ENCODE assay signal across 9 cellular contexts in genomic region chr22:35883028-35883620, GRCh38.
DNase-seq lines count a peak whose midpoint lies in the region.
"Had no signal": no experiment of that assay in that cellular context is flagged by ENCODE, and none has a peak within 500 bp of the region (broad histone marks: within the 10 kb centered on the region; RNA-seq: fewer than 3 reads in every experiment).

No MANE protein-coding gene starts in this region.

- in situ Hi-C loops in ACHN (cut with HindIII; ENCODE audit: low pct_ligation_motif_present, low pct_unique_long_range_greater_than_20kb, low sequenced_read_pairs), result no loop called here

- no peaks in the 10 kb centered on the region for H3K9me3 ChIP-seq in mesenchymal stem cell (ENCODE audit: control insufficient read depth, low read length)

- no peak overlapping the region for H3K9ac ChIP-seq in mesenchymal stem cell (ENCODE audit: low read length)

- no peak overlapping the region for H2BK5ac ChIP-seq in mesenchymal stem cell (ENCODE audit: low read depth, low read length, poor library complexity, severe bottlenecking)

- no peak overlapping the region for H3K23ac ChIP-seq in mesenchymal stem cell (ENCODE audit: low read length in 2 of 2)

- no peak overlapping the region for H4K91ac ChIP-seq in mesenchymal stem cell (ENCODE audit: low read length)

- DNase-seq in ACHN (peak; percentile 7), cerebellum (ENCODE audit: low spot score) (peak; percentile 28), mesenchymal stem cell (peak; percentile 64), NCI-H526 treated with DMSO at 0.1 percent for 48 hours (lab: John Stamatoyannopoulos, UW) (no peak), germinal center (ENCODE audit: low spot score) (no peak), SKM-1 (lab: John Stamatoyannopoulos, UW; ENCODE audit: unreplicated experiment) (no peak), OCI-M2 (lab: John Stamatoyannopoulos, UW; ENCODE audit: unreplicated experiment) (no peak)
- DNase-seq in Jurkat, Clone E6-1 (ENCODE audit: low read depth, low spot score), result peak; percentile 61
- DNase-seq: NCI-H146 had no signal

- H3K4me1 ChIP-seq in mesenchymal stem cell (ENCODE audit: control insufficient read depth, insufficient read depth, low read depth, low read length), result peaks cover 5% of the 10 kb centered on the region

- H2BK120ac ChIP-seq in mesenchymal stem cell (ENCODE audit: low read depth, low read length), result no peak overlapping the region

- H3K4me2 ChIP-seq in mesenchymal stem cell (ENCODE audit: low read length, poor library complexity, severe bottlenecking), result no peak overlapping the region

- no peak overlapping the region for H2AFZ ChIP-seq in mesenchymal stem cell (ENCODE audit: low read depth, low read length)

- H3K14ac ChIP-seq in mesenchymal stem cell (ENCODE audit: low read length in 2 of 2), result no peak overlapping the region

- H3K4me3 ChIP-seq in Jurkat, Clone E6-1 (ENCODE audit: low read length), result no peak overlapping the region
- peak overlapping the region in 1 of 2 experiments; percentile 5 for H3K4me3 ChIP-seq in mesenchymal stem cell (ENCODE audit: insufficient read depth in 1 of 2, low read depth in 1 of 2, low read length in 2 of 2)

- peak overlapping the region in 1 of 2 experiments; percentile 11 for H3K4ac ChIP-seq in mesenchymal stem cell (ENCODE audit: low read depth in 1 of 2, low read length in 2 of 2)

- no peaks in the 10 kb centered on the region for H3K36me3 ChIP-seq in mesenchymal stem cell (ENCODE audit: control insufficient read depth in 1 of 2, insufficient read depth in 2 of 2, low read depth in 1 of 2, low read length in 2 of 2)

- peaks cover 26% of the 10 kb centered on the region for H3K79me1 ChIP-seq in mesenchymal stem cell (replicated peaks; ENCODE audit: low read length, poor library complexity, severe bottlenecking)

- H3K27me3 ChIP-seq in mesenchymal stem cell (ENCODE audit: control insufficient read depth in 1 of 2, insufficient read depth in 1 of 2, low read length in 2 of 2), result no peaks in the 10 kb centered on the region

- H4K8ac ChIP-seq in mesenchymal stem cell (ENCODE audit: low read length), result no peak overlapping the region

- whole genome bisulfite sequencing in mesenchymal stem cell, result 57% methylated on average over 5 of the region's 5 CpGs

- no peak overlapping the region for H2AK5ac ChIP-seq in mesenchymal stem cell (ENCODE audit: low read length, severe bottlenecking)

- no peak overlapping the region for H3K27ac ChIP-seq in mesenchymal stem cell (ENCODE audit: low read length, poor library complexity, severe bottlenecking)

- H2BK15ac ChIP-seq in mesenchymal stem cell (ENCODE audit: low read depth, poor library complexity, severe bottlenecking), result no peak overlapping the region

- H3K18ac ChIP-seq in mesenchymal stem cell (ENCODE audit: low read depth in 1 of 2, low read length in 2 of 2), result peak overlapping the region in 1 of 2 experiments; percentile 16

- no peak overlapping the region for H2BK12ac ChIP-seq in mesenchymal stem cell (ENCODE audit: low read length in 2 of 2)

Comparison
In these comparisons a context has a peak if more than half of its experiments do, and no peak if none do; other contexts are left out.
1. DNase-seq: peak in ACHN (single experiment), Jurkat, Clone E6-1 (single experiment), cerebellum (single experiment) and mesenchymal stem cell (single experiment); none in NCI-H526 treated with DMSO at 0.1 percent for 48 hours (single experiment), germinal center (single experiment), SKM-1 (single experiment) and OCI-M2 (single experiment).